15 cellular contexts compared by ENCODE assay signal in the genomic region with DNA sequence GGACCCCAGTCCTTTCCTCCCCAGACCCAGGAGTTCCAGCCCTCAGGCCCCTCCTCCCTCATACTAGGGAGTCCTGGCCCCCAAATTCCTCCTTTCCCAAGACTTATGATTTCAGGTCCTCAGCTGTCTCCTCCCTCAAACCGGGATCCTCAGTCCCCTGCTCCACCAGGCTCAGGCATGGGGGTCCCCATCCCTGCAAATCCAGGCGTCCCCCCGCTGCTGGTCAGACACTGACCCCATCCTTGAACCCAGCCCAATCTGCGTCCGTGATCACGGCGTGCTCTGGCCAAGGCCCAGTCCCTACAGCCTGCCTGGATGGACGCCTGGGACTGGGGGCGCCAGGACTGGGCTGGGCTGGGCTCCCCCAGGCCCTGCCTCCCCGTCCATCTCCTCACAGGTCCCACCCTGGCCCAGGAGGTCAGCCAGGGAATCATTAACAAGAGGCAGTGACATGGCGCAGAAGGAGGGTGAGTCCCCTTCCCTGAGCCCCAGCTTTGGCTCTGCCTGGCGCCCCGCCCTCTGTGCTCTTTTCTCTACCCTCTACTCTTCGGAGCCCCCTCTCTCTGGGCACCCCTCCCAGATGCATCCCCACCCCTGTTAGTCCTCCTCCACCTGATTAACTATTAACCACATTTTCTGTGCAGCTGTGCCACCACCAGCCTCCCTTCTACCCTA. TPM values are rescaled to one million over a fixed set of nuclear protein-coding genes. Genes with fewer than 3 reads are reported as not detected.
DNase-seq lines count a peak whose midpoint lies in the region; ATAC-seq, FAIRE-seq and TF ChIP-seq lines count a peak whose summit lies in the region.
"Had no signal": no experiment of that assay in that cellular context is flagged by ENCODE, and none has a peak within 500 bp of the region (broad histone marks: within the 10 kb centered on the region; RNA-seq: fewer than 3 reads in every experiment).

No MANE protein-coding gene starts in this region.

- no TSS peak for BruUV-seq in K562 (replicated peaks; lab: Mats Ljungman, UMichigan)

- peaks cover 50% of the 10 kb centered on the region for H3K4me1 Mint-ChIP-seq in GM23338

- no peaks in the 10 kb centered on the region for H3K9me3 ChIP-seq in K562 (replicated peaks; ENCODE audit: control insufficient read depth, insufficient read depth, low read depth, low read length)
- H3K9me3 ChIP-seq in liver (ENCODE audit: control insufficient read depth in 4 of 4, low read length in 3 of 4), result no peaks in the 10 kb centered on the region
- no peaks in the 10 kb centered on the region for H3K9me3 ChIP-seq in spleen
- H3K9me3 ChIP-seq in MM.1S (replicated peaks; ENCODE audit: insufficient read depth, low read length), result no peaks in the 10 kb centered on the region

- DNase-seq in GM23338 (ENCODE audit: low spot score) (no peak), K562 (ENCODE audit: extremely low read depth in 1 of 4, low spot score in 3 of 4) (no peak), spleen (no peak), amygdala (lab: John Stamatoyannopoulos, UW) (no peak), MM.1S (no peak)
- DNase-seq: activated CD4-positive, alpha-beta T cell treated with anti-CD3 and anti-CD28 coated beads, Interleukin-2, amount 50 U/mL, for 4 hours; CD4-positive, CD25-positive, alpha-beta regulatory T cell; effector CD8-positive, alpha-beta T cell; head of caudate nucleus; NCI-H1436; NCI-H510A treated with DMSO at 0.1 percent for 48 hours; T-helper 2 cell had no signal

- H3K9ac ChIP-seq in K562 (ENCODE audit: insufficient read depth in 1 of 2, low read depth in 2 of 2, low read length in 2 of 2) (peak overlapping the region; percentile 25 to 41; a peak in 2 of 4 replicates), liver (ENCODE audit: low read depth in 1 of 2, low read length in 2 of 2) (peak overlapping the region; percentile 94), MM.1S (ENCODE audit: low read length) (no peak overlapping the region)

- POLR2A ChIA-PET in K562 (lab: Yijun Ruan, JAX), result no interaction called here

- no peaks in the 10 kb centered on the region; the same call in 2 of the 3 replicates for H3K36me3 Mint-ChIP-seq in GM23338 (ENCODE audit: low read depth)
- H3K36me3 Mint-ChIP-seq: CD4-positive, CD25-positive, alpha-beta regulatory T cell had no signal

- H3K4me2 ChIP-seq in GM23338, result peak overlapping the region; percentile 94
- H3K4me2 ChIP-seq in K562 (ENCODE audit: insufficient read depth, low read length), result no peak overlapping the region; the same call in 1 of the 2 replicates
- no peak overlapping the region for H3K4me2 ChIP-seq in MM.1S (ENCODE audit: low read depth, low read length)

- TF ChIP-seq RAD21 in K562 (CRISPR knock-in tag; conservative IDR thresholded peaks at IDR 0.05 in 1 of 2, IDR thresholded peaks at IDR 0.05 in 1 of 2) (no peak), liver (IDR thresholded peaks at IDR 0.05) (peak in 1 of 2 donors; percentile 20)

- no peak for FAIRE-seq in K562 (lab: Jason Lieb, UNC)

- H2AFZ ChIP-seq in GM23338 (no peak overlapping the region), K562 (ENCODE audit: low read depth, low read length) (no peak overlapping the region; the same call in 1 of the 2 replicates), MM.1S (ENCODE audit: low read length) (no peak overlapping the region)

- intact Hi-C loops in K562 (cut with micrococcal nuclease), result loop anchor here (10.0 kb wide), 1 partner anchor 53 kb away; no protein-coding TSS in a partner anchor
- intact Hi-C loops in spleen (cut with DNase I; ENCODE audit: low total_unique reads), result no loop called here

- H3K27me3 ChIP-seq in GM23338 (ENCODE audit: insufficient read depth) (no peaks in the 10 kb centered on the region), K562 (ENCODE audit: control insufficient read depth in 2 of 2, insufficient read depth in 2 of 2, low read length in 2 of 2) (no peaks in the 10 kb centered on the region), liver (ENCODE audit: control insufficient read depth in 4 of 4, insufficient read depth in 4 of 4, low read length in 3 of 4) (no peaks in the 10 kb centered on the region), spleen (replicated peaks in 1 of 7) (peaks cover 0 to 25% (median 0%) of the 10 kb centered on the region in 7 donors), MM.1S (replicated peaks; ENCODE audit: insufficient read depth, low read length) (peaks cover 80% of the 10 kb centered on the region)

- peak overlapping the region; percentile 74 for H3K4me3 ChIP-seq in GM23338
- no peak overlapping the region for H3K4me3 ChIP-seq in K562
- H3K4me3 ChIP-seq in liver (ENCODE audit: low read depth in 1 of 3, low read length in 3 of 3), result peak overlapping the region; percentile 76 to 93 (median 78)
- H3K4me3 ChIP-seq in spleen, result no peak overlapping the region
- no peak overlapping the region for H3K4me3 ChIP-seq in MM.1S (ENCODE audit: low read length)

- no peak for TF ChIP-seq CTCF in GM23338 (conservative IDR thresholded peaks at IDR 0.05; ENCODE audit: low read depth in 2 of 2)
- no peak for TF ChIP-seq CTCF in K562 (IDR thresholded peaks at IDR 0.05 in 2 of 3, conservative IDR thresholded peaks at IDR 0.05 in 1 of 3; ENCODE audit: insufficient read depth in 2 of 3, low read depth in 1 of 3, low read length in 3 of 3)
- no peak for TF ChIP-seq CTCF in liver (IDR thresholded peaks at IDR 0.05; ENCODE audit: low read depth, low read length, missing input control)
- no peak for TF ChIP-seq CTCF in spleen (IDR thresholded peaks at IDR 0.05 in 8 of 11, conservative IDR thresholded peaks at IDR 0.05 in 3 of 11)
- no peak for TF ChIP-seq CTCF in MM.1S (IDR thresholded peaks at IDR 0.05; ENCODE audit: low read length)

- no peaks in the 10 kb centered on the region for H3K36me3 ChIP-seq in GM23338 (ENCODE audit: insufficient read depth)
- H3K36me3 ChIP-seq in K562 (ENCODE audit: control insufficient read depth, insufficient read depth, low read length), result no peaks in the 10 kb centered on the region
- H3K36me3 ChIP-seq in liver (ENCODE audit: control insufficient read depth in 4 of 4, insufficient read depth in 3 of 4, low read depth in 1 of 4, low read length in 3 of 4), result peaks cover 0 to 2% (median 0%) of the 10 kb centered on the region in 4 donors
- no peaks in the 10 kb centered on the region for H3K36me3 ChIP-seq in spleen
- H3K36me3 ChIP-seq in MM.1S (replicated peaks; ENCODE audit: insufficient read depth, low read length), result no peaks in the 10 kb centered on the region

- H3K4me3 Mint-ChIP-seq in GM23338, result peak overlapping the region; percentile 74
- H3K4me3 Mint-ChIP-seq: CD4-positive, CD25-positive, alpha-beta regulatory T cell had no signal

- no peak for TF ChIP-seq POLR2A in K562 (conservative IDR thresholded peaks at IDR 0.05)
- TF ChIP-seq POLR2A in spleen (IDR thresholded peaks at IDR 0.05), result no peak

- H3K27ac ChIP-seq in GM23338 (ENCODE audit: low read depth), result peak overlapping the region; percentile 66; the same call in 1 of the 2 replicates
- H3K27ac ChIP-seq in K562 (ENCODE audit: extremely low read depth, low read depth, low read length), result no peak overlapping the region; the same call in 1 of the 3 replicates
- H3K27ac ChIP-seq in liver (ENCODE audit: low read depth in 1 of 2, low read length in 2 of 2), result peak overlapping the region; percentile 93 to 98
- peak overlapping the region in 5 of 8 donors; percentile 46 to 82 (median 81) for H3K27ac ChIP-seq in spleen
- no peak overlapping the region for H3K27ac ChIP-seq in MM.1S (ENCODE audit: low read length)

- CTCF ChIA-PET in K562 (lab: Yijun Ruan, JAX; ENCODE audit: low intra/inter-chr PET ratio), result no interaction called here

- peaks cover 17% of the 10 kb centered on the region; the same call in 1 of the 2 replicates for H3K79me2 ChIP-seq in GM23338 (replicated peaks; ENCODE audit: insufficient read depth)
- no peaks in the 10 kb centered on the region for H3K79me2 ChIP-seq in K562 (ENCODE audit: control insufficient read depth, insufficient read depth, low read length)
- no peaks in the 10 kb centered on the region for H3K79me2 ChIP-seq in MM.1S (ENCODE audit: low read length)

- WGBS in K562 (ENCODE audit: insufficient coverage, low coverage, missing lambda C conversion rate), result 71% methylated on average over 11 of the region's 14 CpGs
- WGBS in liver, result 23% methylated on average over 14 of the region's 14 CpGs
- 60 to 87% (median 76%) methylated on average over 12 to 14 of the region's 14 CpGs for WGBS in spleen, 5 donors

- in situ Hi-C loops in K562 (cut with MboI), result no loop called here

- ATAC-seq in GM23338, result no peak
- ATAC-seq in K562, result no peak
- ATAC-seq in GM18511 (IDR thresholded peaks at IDR 0.05; ENCODE audit: unreplicated experiment), result no peak

- H3F3A ChIP-seq in GM23338 (replicated peaks; ENCODE audit: low read depth), result peaks cover 11% of the 10 kb centered on the region; the same call in 1 of the 2 replicates
- H3F3A ChIP-seq in MM.1S (ENCODE audit: insufficient read depth, low read length), result no peaks in the 10 kb centered on the region

- H3K9me3 Mint-ChIP-seq in GM23338, result no peaks in the 10 kb centered on the region

- peak overlapping the region; percentile 92 for H3K27ac Mint-ChIP-seq in GM23338

- H4K20me1 ChIP-seq in GM23338 (replicated peaks; ENCODE audit: insufficient read depth), result no peaks in the 10 kb centered on the region; the same call in 1 of the 2 replicates
- no peaks in the 10 kb centered on the region for H4K20me1 ChIP-seq in K562 (replicated peaks; ENCODE audit: control insufficient read depth, insufficient read depth, low read length)
- 0 out of 2 replicates have a peak, but pooled peaks cover 2% of the 10 kb centered on the region for H4K20me1 ChIP-seq in MM.1S (ENCODE audit: insufficient read depth, low read length)

- peaks cover 44% of the 10 kb centered on the region for H3K4me1 ChIP-seq in GM23338 (ENCODE audit: insufficient read depth)
- H3K4me1 ChIP-seq in K562 (replicated peaks in 1 of 2; ENCODE audit: control insufficient read depth in 2 of 2, insufficient read depth in 2 of 2, low read length in 2 of 2), result peaks cover 21 to 40% of the 10 kb centered on the region in 2 experiments
- H3K4me1 ChIP-seq in liver (ENCODE audit: control insufficient read depth in 4 of 4, insufficient read depth in 4 of 4, low read length in 3 of 4), result peaks cover 26 to 82% (median 41%) of the 10 kb centered on the region in 4 donors
- peaks cover 46 to 94% (median 76%) of the 10 kb centered on the region in 6 donors for H3K4me1 ChIP-seq in spleen
- no peaks in the 10 kb centered on the region for H3K4me1 ChIP-seq in MM.1S (ENCODE audit: low read length)

- no peak for TF ChIP-seq EP300 in K562 (IDR thresholded peaks at IDR 0.05; ENCODE audit: low read length)

- no peaks in the 10 kb centered on the region for H3K9me1 ChIP-seq in K562 (ENCODE audit: control insufficient read depth, insufficient read depth, low read length)

- peaks cover 8% of the 10 kb centered on the region for H3K27me3 Mint-ChIP-seq in GM23338 (ENCODE audit: insufficient read depth, low read depth, poor library complexity)

- H3K9me2 ChIP-seq in GM23338 (ENCODE audit: insufficient read depth) (no peaks in the 10 kb centered on the region), MM.1S (replicated peaks; ENCODE audit: insufficient read depth, low read length) (no peaks in the 10 kb centered on the region)

RNA-seq across cellular contexts. Expression of a gene that starts 0.7 kb away (rescaled TPM):
- 16.2 and 17.4 TPM in 2 replicates for total RNA-seq in GM23338 (2014; rRNA removed; shearing (Covaris generic))
- polyA plus RNA-seq in GM23338 (2016; fragmentation: Nextera tagmentation; extraction: Ambion mirVana), result 14.0 and 14.6 TPM in 2 replicates
- total RNA-seq in K562 (2011; cell fraction: chromatin; rRNA removed; ENCODE audit: low replicate concordance), result 0.30 and 0.74 TPM in 2 replicates
- total RNA-seq in K562 (2011; cell fraction: nucleolus; rRNA removed), result 0.26 and 0.67 TPM in 2 replicates
- total RNA-seq in K562 (2011; cell fraction: nucleoplasm; rRNA removed), result 0.59 and 0.99 TPM in 2 replicates
- total RNA-seq in K562 (2014; rRNA removed), result not detected in 2 replicates
- total RNA-seq in K562 (2014; rRNA removed; fragmentation: Illumina TruSeq; extraction: Trizol), result not detected in 2 replicates
- total RNA-seq in K562 (2015; rRNA removed; fragmentation: Illumina TruSeq; extraction: Trizol), result 0.15 TPM in 1 of 2 replicates, not detected in the other
- total RNA-seq in K562 (2021), result 0.20 and 0.36 TPM in 2 replicates
- polyA plus RNA-seq in K562 (2011; rRNA removed), result 0.10 and 0.11 TPM in 2 replicates
- polyA plus RNA-seq in K562 (2011; cell fraction: cytosol; rRNA removed), result 0.09 and 0.12 TPM in 2 replicates
- polyA plus RNA-seq in K562 (2011; cell fraction: nucleus; rRNA removed), result 0.63 and 1.3 TPM in 2 replicates
- polyA plus RNA-seq in K562 (2012), result 0.10 and 1.7 TPM in 2 replicates
- polyA plus RNA-seq in K562 (2014; fragmentation: Illumina TruSeq; extraction: Trizol), result not detected in 2 replicates
- not detected for polyA plus RNA-seq in K562 (2014; fragmentation: Nextera tagmentation; extraction: Ambion mirVana)
- polyA plus RNA-seq in K562 (2014; rRNA removed), result not detected in 2 replicates
- not detected in 2 replicates for polyA minus RNA-seq in K562 (2011; rRNA and poly(A)+ RNA removed)
- polyA minus RNA-seq in K562 (2011; cell fraction: cytosol; rRNA and poly(A)+ RNA removed), result not detected in 2 replicates
- polyA minus RNA-seq in K562 (2011; cell fraction: nucleus; rRNA and poly(A)+ RNA removed), result 0.27 and 0.56 TPM in 2 replicates
- total RNA-seq in liver, result 100 to 1,000 TPM; 130 to 239 TPM
- polyA plus RNA-seq in liver, result 100 to 1,000 TPM; 430 to 535 TPM
- total RNA-seq in spleen, result 1 to 10 TPM; 1.0 to 4.3 (median 2.4) TPM
- 1 to 10 TPM in 2 of 3 donors, under 1 TPM in 1; 0.86 to 2.4 (median 1.1) TPM for polyA plus RNA-seq in spleen
- total RNA-seq: CD4-positive, CD25-positive, alpha-beta regulatory T cell; RPMI7951 had no signal

RNA-seq across cellular contexts. Expression of a gene that starts 11.9 kb away (rescaled TPM):
- total RNA-seq in GM23338 (2014; rRNA removed; shearing (Covaris generic)), result 3.4 and 4.8 TPM in 2 replicates
- polyA plus RNA-seq in GM23338 (2016; fragmentation: Nextera tagmentation; extraction: Ambion mirVana) (1.7 and 1.8 TPM in 2 replicates), K562 (2011; rRNA removed) (2.5 and 4.2 TPM in 2 replicates), K562 (2014; fragmentation: Illumina TruSeq; extraction: Trizol) (0.79 and 1.0 TPM in 2 replicates), K562 (2014; fragmentation: Nextera tagmentation; extraction: Ambion mirVana) (under 1 TPM; 0.03 to 0.06 TPM), K562 (2014; rRNA removed) (1.2 and 2.1 TPM in 2 replicates), liver (1 to 10 TPM; 1.6 to 5.8 TPM), spleen (1 to 10 TPM; 3.7 to 7.4 (median 5.9) TPM)
- total RNA-seq in K562 (2011; cell fraction: chromatin; rRNA removed; ENCODE audit: low replicate concordance), result 6.3 and 14.6 TPM in 2 replicates
- total RNA-seq in K562 (2011; cell fraction: nucleolus; rRNA removed), result 7.7 and 7.9 TPM in 2 replicates
- 8.3 and 13.4 TPM in 2 replicates for total RNA-seq in K562 (2011; cell fraction: nucleoplasm; rRNA removed)
- total RNA-seq in K562 (2014; rRNA removed) (0.91 and 1.6 TPM in 2 replicates), K562 (2014; rRNA removed; fragmentation: Illumina TruSeq; extraction: Trizol) (0.51 and 0.80 TPM in 2 replicates), K562 (2015; rRNA removed; fragmentation: Illumina TruSeq; extraction: Trizol) (0.91 and 1.2 TPM in 2 replicates), K562 (2021) (1.8 TPM in 2 replicates), liver (1 to 10 TPM; 2.0 to 4.9 TPM), spleen (10 to 100 TPM; 11.3 to 28.1 (median 16.7) TPM)
- polyA plus RNA-seq in K562 (2011; cell fraction: cytosol; rRNA removed), result 2.3 and 2.6 TPM in 2 replicates
- polyA plus RNA-seq in K562 (2011; cell fraction: nucleus; rRNA removed), result 9.1 and 10.0 TPM in 2 replicates
- 1.4 and 3.7 TPM in 2 replicates for polyA plus RNA-seq in K562 (2012)
- polyA minus RNA-seq in K562 (2011; rRNA and poly(A)+ RNA removed), result 1.1 and 2.6 TPM in 2 replicates
- 1.2 and 1.5 TPM in 2 replicates for polyA minus RNA-seq in K562 (2011; cell fraction: cytosol; rRNA and poly(A)+ RNA removed)
- 1.6 and 2.2 TPM in 2 replicates for polyA minus RNA-seq in K562 (2011; cell fraction: nucleus; rRNA and poly(A)+ RNA removed)

RNA-seq across cellular contexts. Expression of a gene that starts 42.1 kb away (rescaled TPM):
- 141 and 174 TPM in 2 replicates for total RNA-seq in GM23338 (2014; rRNA removed; shearing (Covaris generic))
- polyA plus RNA-seq in GM23338 (2016; fragmentation: Nextera tagmentation; extraction: Ambion mirVana), result 122 and 125 TPM in 2 replicates
- total RNA-seq in K562 (2011; cell fraction: chromatin; rRNA removed; ENCODE audit: low replicate concordance), result 167 and 288 TPM in 2 replicates
- total RNA-seq in K562 (2011; cell fraction: nucleolus; rRNA removed), result 130 and 133 TPM in 2 replicates
- total RNA-seq in K562 (2011; cell fraction: nucleoplasm; rRNA removed), result 132 and 192 TPM in 2 replicates
- 41.8 and 47.0 TPM in 2 replicates for total RNA-seq in K562 (2014; rRNA removed)
- 13.9 and 16.4 TPM in 2 replicates for total RNA-seq in K562 (2014; rRNA removed; fragmentation: Illumina TruSeq; extraction: Trizol)
- 19.4 and 20.5 TPM in 2 replicates for total RNA-seq in K562 (2015; rRNA removed; fragmentation: Illumina TruSeq; extraction: Trizol)
- 58.7 and 62.5 TPM in 2 replicates for total RNA-seq in K562 (2021)
- polyA plus RNA-seq in K562 (2011; rRNA removed), result 39.4 and 54.3 TPM in 2 replicates
- 51.1 and 57.8 TPM in 2 replicates for polyA plus RNA-seq in K562 (2011; cell fraction: cytosol; rRNA removed)
- polyA plus RNA-seq in K562 (2011; cell fraction: nucleus; rRNA removed), result 131 and 183 TPM in 2 replicates
- 35.7 and 68.6 TPM in 2 replicates for polyA plus RNA-seq in K562 (2012)
- 38.5 and 54.1 TPM in 2 replicates for polyA plus RNA-seq in K562 (2014; fragmentation: Illumina TruSeq; extraction: Trizol)
- 1 to 10 TPM; 1.4 to 1.7 TPM for polyA plus RNA-seq in K562 (2014; fragmentation: Nextera tagmentation; extraction: Ambion mirVana)
- polyA plus RNA-seq in K562 (2014; rRNA removed), result 61.7 and 63.8 TPM in 2 replicates
- polyA minus RNA-seq in K562 (2011; rRNA and poly(A)+ RNA removed), result 41.4 and 44.4 TPM in 2 replicates
- 39.7 and 39.8 TPM in 2 replicates for polyA minus RNA-seq in K562 (2011; cell fraction: cytosol; rRNA and poly(A)+ RNA removed)
- polyA minus RNA-seq in K562 (2011; cell fraction: nucleus; rRNA and poly(A)+ RNA removed), result 31.2 and 45.4 TPM in 2 replicates
- total RNA-seq in liver, result 10 to 100 TPM; 12.5 to 14.1 TPM
- polyA plus RNA-seq in liver, result 1 to 10 TPM; 8.6 to 9.9 TPM
- total RNA-seq in spleen, result 100 to 1,000 TPM in 5 of 7 donors, 10 to 100 TPM in 2; 80.3 to 177 (median 118) TPM
- polyA plus RNA-seq in spleen, result 10 to 100 TPM; 30.0 to 63.2 (median 30.4) TPM

Comparison
In these comparisons a context has a peak if more than half of its experiments do, and no peak if none do; other contexts are left out.
1. H3K27ac ChIP-seq: peak in GM23338 (single experiment), liver (2 of 2) and spleen (5 of 8); none in K562 (single experiment) and MM.1S (single experiment).
2. H3K4me3 ChIP-seq: peak in GM23338 (single experiment) and liver (3 of 3); none in K562 (single experiment), spleen (0 of 8) and MM.1S (single experiment).